ENCODE assay signal across 11 cellular contexts in genomic region chr21:45555251-45555556, GRCh38. TPM values are rescaled to one million over a fixed set of nuclear protein-coding genes. Genes with fewer than 3 reads are reported as not detected.
DNase-seq lines count a peak whose midpoint lies in the region; ATAC-seq, FAIRE-seq and TF ChIP-seq lines count a peak whose summit lies in the region.
"Had no signal": no experiment of that assay in that cellular context is flagged by ENCODE, and none has a peak within 500 bp of the region (broad histone marks: within the 10 kb centered on the region; RNA-seq: fewer than 3 reads in every experiment).

No MANE protein-coding gene starts in this region.

- H3K4me3 ChIP-seq in K562, result peak overlapping the region; percentile 40; the same call in 1 of the 2 replicates
- H3K4me3 ChIP-seq in mesodermal cell (ENCODE audit: extremely low read depth, insufficient read depth, low read length, poor library complexity, severe bottlenecking), result peak overlapping the region; percentile 39
- peak overlapping the region; percentile 14 to 41 for H3K4me3 ChIP-seq in aorta (ENCODE audit: low read length in 2 of 2)

- no peak overlapping the region for H3K9ac ChIP-seq in K562 (ENCODE audit: insufficient read depth in 1 of 2, low read depth in 2 of 2, low read length in 2 of 2)

- TF ChIP-seq RAD21 in K562 (CRISPR knock-in tag; conservative IDR thresholded peaks at IDR 0.05 in 1 of 2, IDR thresholded peaks at IDR 0.05 in 1 of 2), result no peak

- H3K9me1 ChIP-seq in K562 (ENCODE audit: control insufficient read depth, insufficient read depth, low read length), result no peaks in the 10 kb centered on the region

- peak overlapping the region; percentile 35 to 51 for H3K4me3 Mint-ChIP-seq in stimulated activated naive CD8-positive, alpha-beta T cell treated with anti-CD3 and anti-CD28 coated beads, Interleukin-15, amount 100 ng/mL, for 72 hours
- no peak overlapping the region for H3K4me3 Mint-ChIP-seq in activated CD4-positive, alpha-beta memory T cell treated with anti-CD3 and anti-CD28 coated beads for 36 hours

- ATAC-seq in stimulated activated naive CD8-positive, alpha-beta T cell treated with anti-CD3 and anti-CD28 coated beads, Interleukin-15, amount 100 ng/mL, for 72 hours, result no peak
- ATAC-seq in stimulated activated naive CD8-positive, alpha-beta T cell treated with anti-CD3 and anti-CD28 coated beads, Interleukin-15, Interleukin-2, amounts not matched to agents 100 U/mL and 50 U/mL, for 24 hours, result no peak
- ATAC-seq in K562, result no peak
- ATAC-seq in aorta (ENCODE audit: low FRiP score), result no peak

- H3K4me1 ChIP-seq in K562 (replicated peaks in 1 of 2; ENCODE audit: control insufficient read depth in 2 of 2, insufficient read depth in 2 of 2, low read length in 2 of 2) (peaks cover 14 to 62% of the 10 kb centered on the region in 2 experiments; a peak in 3 of 5 replicates), mesodermal cell (ENCODE audit: control insufficient read depth, insufficient read depth, low read length, poor library complexity, severe bottlenecking) (peaks cover 6% of the 10 kb centered on the region), aorta (ENCODE audit: control insufficient read depth in 1 of 2, insufficient read depth in 2 of 2, low read length in 2 of 2) (no peaks in the 10 kb centered on the region)

- in situ Hi-C loops in K562 (cut with MboI), result loop anchor here (5.0 kb wide), 2 partner anchors 42 to 262 kb away; no protein-coding TSS in a partner anchor

- H3K4me2 ChIP-seq in K562 (ENCODE audit: insufficient read depth, low read length), result no peak overlapping the region

- H3K36me3 Mint-ChIP-seq in activated CD4-positive, alpha-beta memory T cell treated with anti-CD3 and anti-CD28 coated beads for 36 hours, result no peaks in the 10 kb centered on the region
- H3K36me3 Mint-ChIP-seq: activated naive CD8-positive, alpha-beta T cell; CD4-positive, alpha-beta memory T cell had no signal

- intact Hi-C loops in K562 (cut with micrococcal nuclease) (no loop called here), aorta (cut with DNase I) (loop anchor here (5.0 to 10.0 kb wide), 3 partner anchors 267 to 370 kb away; no protein-coding TSS in a partner anchor)
- intact Hi-C loops in activated CD4-positive, alpha-beta memory T cell treated with anti-CD3 and anti-CD28 coated beads for 36 hours (cut with micrococcal nuclease), result loop anchor here (1.0 kb wide), 2 partner anchors 37 to 41 kb away; no protein-coding TSS in a partner anchor

- H3K27me3 Mint-ChIP-seq in stimulated activated naive CD8-positive, alpha-beta T cell treated with anti-CD3 and anti-CD28 coated beads, Interleukin-15, amount 100 ng/mL, for 72 hours, result no peaks in the 10 kb centered on the region
- peaks cover 9% of the 10 kb centered on the region for H3K27me3 Mint-ChIP-seq in activated CD4-positive, alpha-beta memory T cell treated with anti-CD3 and anti-CD28 coated beads for 36 hours
- H3K27me3 Mint-ChIP-seq: activated naive CD8-positive, alpha-beta T cell had no signal

- TF ChIP-seq POLR2A in K562 (conservative IDR thresholded peaks at IDR 0.05), result no peak

- peaks cover 25 to 42% of the 10 kb centered on the region in 2 experiments for H3K27me3 ChIP-seq in K562 (ENCODE audit: control insufficient read depth in 2 of 2, insufficient read depth in 2 of 2, low read length in 2 of 2)
- H3K27me3 ChIP-seq in aorta (ENCODE audit: control insufficient read depth in 1 of 2, insufficient read depth in 2 of 2, low read length in 1 of 2), result peaks cover 0 to 1% of the 10 kb centered on the region in 2 donors

- no peak overlapping the region for H2AFZ ChIP-seq in K562 (ENCODE audit: low read depth, low read length)

- H3K9me3 Mint-ChIP-seq in stimulated activated naive CD8-positive, alpha-beta T cell treated with anti-CD3 and anti-CD28 coated beads, Interleukin-15, amount 100 ng/mL, for 72 hours, result no peaks in the 10 kb centered on the region
- no peaks in the 10 kb centered on the region for H3K9me3 Mint-ChIP-seq in activated CD4-positive, alpha-beta memory T cell treated with anti-CD3 and anti-CD28 coated beads for 36 hours
- H3K9me3 Mint-ChIP-seq: CD4-positive, alpha-beta memory T cell had no signal

- peak overlapping the region; percentile 57; the same call in 1 of the 3 replicates for H3K27ac ChIP-seq in K562 (ENCODE audit: extremely low read depth, low read depth, low read length)
- H3K27ac ChIP-seq in mesodermal cell (ENCODE audit: low read depth, low read length, severe bottlenecking), result no peak overlapping the region
- no peak overlapping the region for H3K27ac ChIP-seq in aorta (ENCODE audit: low read depth in 1 of 2, low read length in 2 of 2)

- no peak for TF ChIP-seq CTCF in K562 (IDR thresholded peaks at IDR 0.05 in 2 of 3, conservative IDR thresholded peaks at IDR 0.05 in 1 of 3; ENCODE audit: insufficient read depth in 2 of 3, low read depth in 1 of 3, low read length in 3 of 3)

- DNase-seq in stimulated activated naive CD8-positive, alpha-beta T cell treated with anti-CD3 and anti-CD28 coated beads, Interleukin-15, amount 100 ng/mL, for 72 hours, result no peak
- no peak for DNase-seq in stimulated activated naive CD8-positive, alpha-beta T cell treated with anti-CD3 and anti-CD28 coated beads, Interleukin-15, Interleukin-2, amounts not matched to agents 100 U/mL and 50 U/mL, for 24 hours
- DNase-seq in K562 (ENCODE audit: extremely low read depth in 1 of 4, low spot score in 3 of 4), result no peak
- DNase-seq in aorta, result no peak
- DNase-seq in NAMALWA (ENCODE audit: low spot score), result no peak
- no peak for DNase-seq in NCI-H526 (lab: John Stamatoyannopoulos, UW)
- DNase-seq in activated CD4-positive, alpha-beta memory T cell treated with anti-CD3 and anti-CD28 coated beads for 36 hours, result no peak

- TF ChIP-seq EP300 in K562 (IDR thresholded peaks at IDR 0.05; ENCODE audit: low read length), result no peak

- CTCF ChIA-PET in K562 (lab: Yijun Ruan, JAX; ENCODE audit: low intra/inter-chr PET ratio), result interaction anchor here (0.7 to 3.1 kb wide), 3 partner anchors 42 to 701 kb away, joined by 3 to 33 read pairs (median 21); no protein-coding TSS in a partner anchor
- CTCF ChIA-PET in activated CD4-positive, alpha-beta memory T cell treated with anti-CD3 and anti-CD28 coated beads for 36 hours (lab: Charles Lee), result no interaction called here

- FAIRE-seq in K562 (lab: Jason Lieb, UNC), result no peak
- FAIRE-seq: H54 had no signal

- 33% methylated on average over 3 of the region's 34 CpGs for WGBS in K562 (ENCODE audit: insufficient coverage, low coverage, missing lambda C conversion rate)
- WGBS in mesodermal cell (ENCODE audit: insufficient coverage in 2 of 2), 2 experiments, result 0% methylated on average over 6 of the region's 34 CpGs; no CpG with 5 or more reads in 1 of the 2 experiments
- WGBS in aorta, 2 donors, result 0% methylated on average over 8 to 28 of the region's 34 CpGs

- H3K36me3 ChIP-seq in K562 (ENCODE audit: control insufficient read depth, insufficient read depth, low read length) (no peaks in the 10 kb centered on the region), mesodermal cell (ENCODE audit: control insufficient read depth, insufficient read depth, low read length) (no peaks in the 10 kb centered on the region), aorta (ENCODE audit: control insufficient read depth in 1 of 2, insufficient read depth in 2 of 2, low read length in 1 of 2) (no peaks in the 10 kb centered on the region)

- H3K79me2 ChIP-seq in K562 (ENCODE audit: control insufficient read depth, insufficient read depth, low read length), result no peaks in the 10 kb centered on the region

- H3K27ac Mint-ChIP-seq in stimulated activated naive CD8-positive, alpha-beta T cell treated with anti-CD3 and anti-CD28 coated beads, Interleukin-15, amount 100 ng/mL, for 72 hours, result no peak overlapping the region
- H3K27ac Mint-ChIP-seq in activated CD4-positive, alpha-beta memory T cell treated with anti-CD3 and anti-CD28 coated beads for 36 hours, result no peak overlapping the region

- POLR2A ChIA-PET in K562 (lab: Yijun Ruan, JAX), result interaction anchor here (0.6 to 2.6 kb wide), 4 partner anchors 16 to 93 kb away, joined by 3 to 12 read pairs (median 3); no protein-coding TSS in a partner anchor
- POLR2A ChIA-PET in activated CD4-positive, alpha-beta memory T cell treated with anti-CD3 and anti-CD28 coated beads for 36 hours (lab: Charles Lee), result interaction anchor here (1.8 kb wide), 1 partner anchor 37 kb away, joined by 9 read pairs; no protein-coding TSS in a partner anchor

- peaks cover 42% of the 10 kb centered on the region for H3K4me1 Mint-ChIP-seq in stimulated activated naive CD8-positive, alpha-beta T cell treated with anti-CD3 and anti-CD28 coated beads, Interleukin-15, amount 100 ng/mL, for 72 hours
- peaks cover 28% of the 10 kb centered on the region for H3K4me1 Mint-ChIP-seq in activated CD4-positive, alpha-beta memory T cell treated with anti-CD3 and anti-CD28 coated beads for 36 hours (ENCODE audit: low read depth)

- no TSS peak for BruUV-seq in K562 (replicated peaks; lab: Mats Ljungman, UMichigan)

- no peaks in the 10 kb centered on the region for H4K20me1 ChIP-seq in K562 (replicated peaks; ENCODE audit: control insufficient read depth, insufficient read depth, low read length)

- H3K9me3 ChIP-seq in K562 (replicated peaks; ENCODE audit: control insufficient read depth, insufficient read depth, low read depth, low read length), result no peaks in the 10 kb centered on the region
- no peaks in the 10 kb centered on the region for H3K9me3 ChIP-seq in mesodermal cell (ENCODE audit: control insufficient read depth, low read length)
- no peaks in the 10 kb centered on the region for H3K9me3 ChIP-seq in aorta (ENCODE audit: control insufficient read depth, low read length)

RNA-seq across cellular contexts. Expression of gene SLC19A1, which starts 13.0 kb away (rescaled TPM):
- 43.8 and 108 TPM in 2 replicates for total RNA-seq in K562 (2011; cell fraction: chromatin; rRNA removed; ENCODE audit: low replicate concordance)
- 90.5 and 93.4 TPM in 2 replicates for total RNA-seq in K562 (2011; cell fraction: nucleolus; rRNA removed)
- 52.4 and 63.7 TPM in 2 replicates for total RNA-seq in K562 (2011; cell fraction: nucleoplasm; rRNA removed)
- total RNA-seq in K562 (2014; rRNA removed) (34.7 and 41.3 TPM in 2 replicates), K562 (2014; rRNA removed; fragmentation: Illumina TruSeq; extraction: Trizol) (8.0 and 8.7 TPM in 2 replicates), K562 (2015; rRNA removed; fragmentation: Illumina TruSeq; extraction: Trizol) (18.8 and 21.4 TPM in 2 replicates), K562 (2021) (88.7 and 91.3 TPM in 2 replicates), aorta (1 to 10 TPM; 6.2 to 8.4 TPM)
- polyA plus RNA-seq in K562 (2011; rRNA removed) (11.5 and 24.6 TPM in 2 replicates), K562 (2014; fragmentation: Illumina TruSeq; extraction: Trizol) (12.0 and 24.5 TPM in 2 replicates), K562 (2014; fragmentation: Nextera tagmentation; extraction: Ambion mirVana) (1 to 10 TPM in 1 of 2 experiments, under 1 TPM in 1; 0.65 to 2.3 TPM), K562 (2014; rRNA removed) (36.6 and 50.8 TPM in 2 replicates), aorta (10 to 100 TPM in 1 of 2 donors, 1 to 10 TPM in 1; 4.5 to 32.5 TPM)
- 20.4 and 78.6 TPM in 2 replicates for polyA plus RNA-seq in K562 (2011; cell fraction: cytosol; rRNA removed)
- 49.9 and 126 TPM in 2 replicates for polyA plus RNA-seq in K562 (2011; cell fraction: nucleus; rRNA removed)
- 20.5 and 34.6 TPM in 2 replicates for polyA plus RNA-seq in K562 (2012)
- 11.9 and 16.0 TPM in 2 replicates for polyA minus RNA-seq in K562 (2011; rRNA and poly(A)+ RNA removed)
- polyA minus RNA-seq in K562 (2011; cell fraction: cytosol; rRNA and poly(A)+ RNA removed), result 41.4 and 45.6 TPM in 2 replicates
- polyA minus RNA-seq in K562 (2011; cell fraction: nucleus; rRNA and poly(A)+ RNA removed), result 23.3 TPM in 2 replicates
- polyA plus RNA-seq in mesodermal cell (2013, experiment 1 of 2), result 13.7 TPM
- 9.4 TPM for polyA plus RNA-seq in mesodermal cell (2013, experiment 2 of 2)
- total RNA-seq in activated CD4-positive, alpha-beta memory T cell treated with anti-CD3 and anti-CD28 coated beads for 36 hours, result 10 to 100 TPM; 29.2 to 30.3 TPM
